23 cellular contexts compared by ENCODE assay signal in genomic region chr10:31395695-31396094, GRCh38.
DNase-seq lines count a peak whose midpoint lies in the region; ATAC-seq and TF ChIP-seq lines count a peak whose summit lies in the region.
"Had no signal": no experiment of that assay in that cellular context is flagged by ENCODE, and none has a peak within 500 bp of the region (broad histone marks: within the 10 kb centered on the region; RNA-seq: fewer than 3 reads in every experiment).

No MANE protein-coding gene starts in this region.

- peak; percentile 10 for DNase-seq in AG20443 (ENCODE audit: low spot score)
- peak; percentile 36 for DNase-seq in cerebellar cortex (ENCODE audit: low spot score)
- DNase-seq in left cardiac atrium, result no peak
- no peak for DNase-seq in sciatic nerve (ENCODE audit: low spot score)
- no peak for DNase-seq in T-helper 2 cell
- DNase-seq in effector memory CD8-positive, alpha-beta T cell, result no peak
- no peak for DNase-seq in progenitor cell of endocrine pancreas (ENCODE audit: low spot score, unreplicated experiment)
- DNase-seq: activated CD4-positive, alpha-beta T cell treated with anti-CD3 and anti-CD28 coated beads, Interleukin-2, amount 10 ng/mL, durations not matched to agents 7 days and 5 days; activated CD8-positive, alpha-beta memory T cell treated with anti-CD3 and anti-CD28 coated beads, Interleukin-2, amount 10 ng/mL, durations not matched to agents 7 days and 5 days; Caco-2; foreskin keratinocyte; hippocampal formation; immature natural killer cell; IMR-90; NCI-H1092 treated with DMSO at 0.1 percent for 48 hours; NCI-H187 treated with DMSO at 0.1 percent for 48 hours had no signal

- no peak for TF ChIP-seq CTCF in progenitor cell of endocrine pancreas (IDR thresholded peaks at IDR 0.05; ENCODE audit: unreplicated experiment)

- ATAC-seq in left cardiac atrium (peak; percentile 60 to 69), sciatic nerve (peak; percentile 57), GM21717 (IDR thresholded peaks at IDR 0.05; ENCODE audit: unreplicated experiment) (no peak)
- no peak for ATAC-seq in effector memory CD8-positive, alpha-beta T cell (replicated peaks)
- ATAC-seq: A549; activated CD8-positive, alpha-beta memory T cell treated with anti-CD3 and anti-CD28 coated beads, Interleukin-2, amount 10 ng/mL, durations not matched to agents 7 days and 5 days; foreskin keratinocyte; HCT116 had no signal

- peaks cover 16 to 37% of the 10 kb centered on the region in 2 donors for H3K4me1 Mint-ChIP-seq in effector memory CD8-positive, alpha-beta T cell (ENCODE audit: low read depth in 2 of 2)
- no peaks in the 10 kb centered on the region for H3K4me1 Mint-ChIP-seq in progenitor cell of endocrine pancreas (ENCODE audit: low read depth)

- no peaks in the 10 kb centered on the region for H3K27me3 Mint-ChIP-seq in effector memory CD8-positive, alpha-beta T cell
- peaks cover 11% of the 10 kb centered on the region for H3K27me3 Mint-ChIP-seq in progenitor cell of endocrine pancreas
- H3K27me3 Mint-ChIP-seq: activated CD4-positive, alpha-beta T cell treated with anti-CD3 and anti-CD28 coated beads, Interleukin-2, amount 10 ng/mL, durations not matched to agents 7 days and 5 days; activated CD8-positive, alpha-beta memory T cell treated with anti-CD3 and anti-CD28 coated beads, Interleukin-2, amount 10 ng/mL, durations not matched to agents 7 days and 5 days; activated naive CD8-positive, alpha-beta T cell; central memory CD8-positive, alpha-beta T cell had no signal

- peak overlapping the region in 1 of 2 donors; percentile 17 for H3K27ac Mint-ChIP-seq in effector memory CD8-positive, alpha-beta T cell
- H3K27ac Mint-ChIP-seq in progenitor cell of endocrine pancreas, result no peak overlapping the region
- H3K27ac Mint-ChIP-seq: activated CD4-positive, alpha-beta T cell treated with anti-CD3 and anti-CD28 coated beads, Interleukin-2, amount 10 ng/mL, durations not matched to agents 7 days and 5 days; activated CD8-positive, alpha-beta memory T cell treated with anti-CD3 and anti-CD28 coated beads, Interleukin-2, amount 10 ng/mL, durations not matched to agents 7 days and 5 days; activated T-helper 1 cell treated with anti-CD3 and anti-CD28 coated beads, Interleukin-12 subunit alpha, Interleukin-12 subunit beta, Interleukin-2, Interleukin-4 antibody, amounts not matched to agents 30 ng/mL and 10 ng/mL and 1 ng/mL, durations not matched to agents 14 hours and 24 hours and 36 hours; immature natural killer cell; T-helper 2 cell treated with Interferon-gamma antibody and Interleukin-4, amounts not matched to agents 5 μg/mL and 100 μg/mL, for 36 hours had no signal

- no peak overlapping the region for H3K4me3 Mint-ChIP-seq in effector memory CD8-positive, alpha-beta T cell
- H3K4me3 Mint-ChIP-seq in progenitor cell of endocrine pancreas (ENCODE audit: low read depth), result no peak overlapping the region
- H3K4me3 Mint-ChIP-seq: activated CD4-positive, alpha-beta T cell treated with anti-CD3 and anti-CD28 coated beads, Interleukin-2, amount 10 ng/mL, durations not matched to agents 7 days and 5 days; activated CD8-positive, alpha-beta memory T cell treated with anti-CD3 and anti-CD28 coated beads, Interleukin-2, amount 10 ng/mL, durations not matched to agents 7 days and 5 days; activated naive CD8-positive, alpha-beta T cell; activated T-helper 1 cell treated with anti-CD3 and anti-CD28 coated beads, Interleukin-12 subunit alpha, Interleukin-12 subunit beta, Interleukin-2, Interleukin-4 antibody, amounts not matched to agents 30 ng/mL and 10 ng/mL and 1 ng/mL, durations not matched to agents 14 hours and 24 hours and 36 hours; central memory CD8-positive, alpha-beta T cell; immature natural killer cell; T-helper 2 cell treated with Interferon-gamma antibody and Interleukin-4, amounts not matched to agents 5 μg/mL and 100 μg/mL, for 36 hours had no signal

- no peaks in the 10 kb centered on the region for H3K36me3 Mint-ChIP-seq in effector memory CD8-positive, alpha-beta T cell (ENCODE audit: insufficient read depth)
- no peaks in the 10 kb centered on the region for H3K36me3 Mint-ChIP-seq in progenitor cell of endocrine pancreas (ENCODE audit: insufficient read depth)

- intact Hi-C loops in left cardiac atrium (cut with DNase I), result no loop called here
- intact Hi-C loops in sciatic nerve (cut with DNase I), result no loop called here

- no peaks in the 10 kb centered on the region for H3K9me3 Mint-ChIP-seq in effector memory CD8-positive, alpha-beta T cell
- H3K9me3 Mint-ChIP-seq in progenitor cell of endocrine pancreas (ENCODE audit: low read depth), result no peaks in the 10 kb centered on the region
- H3K9me3 Mint-ChIP-seq: activated CD4-positive, alpha-beta T cell treated with anti-CD3 and anti-CD28 coated beads, Interleukin-2, amount 10 ng/mL, durations not matched to agents 7 days and 5 days; activated T-helper 1 cell treated with anti-CD3 and anti-CD28 coated beads, Interleukin-12 subunit alpha, Interleukin-12 subunit beta, Interleukin-2, Interleukin-4 antibody, amounts not matched to agents 30 ng/mL and 10 ng/mL and 1 ng/mL, durations not matched to agents 14 hours and 24 hours and 36 hours; central memory CD8-positive, alpha-beta T cell; immature natural killer cell; T-helper 2 cell treated with Interferon-gamma antibody and Interleukin-4, amounts not matched to agents 5 μg/mL and 100 μg/mL, for 36 hours had no signal

Comparison
In these comparisons a context has a peak if more than half of its experiments do, and no peak if none do; other contexts are left out.
1. DNase-seq: peak in AG20443 (single experiment) and cerebellar cortex (single experiment); none in left cardiac atrium (single experiment), sciatic nerve (single experiment), T-helper 2 cell (0 of 5), effector memory CD8-positive, alpha-beta T cell (0 of 3) and progenitor cell of endocrine pancreas (single experiment).
2. ATAC-seq: peak in left cardiac atrium (2 of 2) and sciatic nerve (single experiment); none in GM21717 (single experiment) and effector memory CD8-positive, alpha-beta T cell (single experiment).